Comparison of ENCODE assay signal across 15 cellular contexts in the genomic region with DNA sequence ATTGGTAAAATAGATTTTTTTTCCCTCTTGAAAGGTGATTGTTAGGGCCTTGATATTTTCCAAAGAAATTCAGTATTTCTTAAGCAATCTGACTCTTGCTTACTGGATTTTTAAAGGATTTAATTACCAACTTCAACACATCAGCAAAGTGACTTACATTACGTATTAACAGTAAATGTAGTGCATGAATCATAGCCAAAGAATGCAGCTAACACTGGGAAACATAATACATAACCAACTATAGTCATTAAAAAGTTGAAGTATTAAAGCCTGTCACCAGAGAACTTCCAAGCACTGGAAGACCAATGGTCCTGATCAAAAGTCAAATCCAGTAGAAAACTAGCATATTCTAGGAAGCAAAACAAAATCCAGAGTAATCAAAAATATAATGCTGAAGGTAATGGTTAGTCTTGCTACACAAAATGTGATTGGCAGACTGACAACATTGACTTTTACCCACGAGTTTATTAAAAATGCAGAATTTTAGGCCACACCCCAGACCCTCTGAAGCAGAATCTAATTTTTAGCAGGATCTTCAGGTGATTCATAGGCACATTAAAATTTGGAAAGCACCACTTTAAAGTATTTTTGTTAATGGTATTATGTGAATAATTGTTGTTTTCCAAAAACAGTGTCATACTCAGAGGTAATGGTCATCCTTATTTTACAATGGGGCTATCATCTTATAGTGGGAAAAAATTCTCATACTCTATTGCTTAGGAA. TPM values are rescaled to one million over a fixed set of nuclear protein-coding genes. Genes with fewer than 3 reads are reported as not detected.
DNase-seq lines count a peak whose midpoint lies in the region; ATAC-seq, FAIRE-seq and TF ChIP-seq lines count a peak whose summit lies in the region.
"Had no signal": no experiment of that assay in that cellular context is flagged by ENCODE, and none has a peak within 500 bp of the region (broad histone marks: within the 10 kb centered on the region; RNA-seq: fewer than 3 reads in every experiment).

No MANE protein-coding gene starts in this region.

- FAIRE-seq in D721Med (lab: Jason Lieb, UNC): no peak
- FAIRE-seq: GM18507 had no signal

- H4K20me1 ChIP-seq in PC-9 (ENCODE audit: insufficient read depth): no peaks in the 10 kb centered on the region

- CTCF ChIA-PET in PC-9 (lab: Charles Lee): no interaction called here

- no peak overlapping the region for H2AFZ ChIP-seq in PC-9

- H3K9me2 ChIP-seq in PC-9 (ENCODE audit: insufficient read depth): no peaks in the 10 kb centered on the region

- H3K27ac ChIP-seq in PC-9: peak overlapping the region; percentile 33
- H3K27ac ChIP-seq in esophagus muscularis mucosa (replicated peaks in 1 of 4): peak overlapping the region in 3 of 4 donors; percentile 40 to 64 (median 43)

- ATAC-seq in omental fat pad (ENCODE audit: low FRiP score): peak; percentile 74
- ATAC-seq: activated CD4-positive, alpha-beta T cell treated with anti-CD3 and anti-CD28 coated beads for 36 hours; naive thymus-derived CD8-positive, alpha-beta T cell had no signal

- H3K79me2 ChIP-seq in PC-9 (ENCODE audit: low read depth): no peaks in the 10 kb centered on the region

- H3K36me3 ChIP-seq in PC-9 (ENCODE audit: low read depth) (no peaks in the 10 kb centered on the region), esophagus muscularis mucosa (no peaks in the 10 kb centered on the region)

- BruUV-seq in PC-9 (replicated peaks; lab: Mats Ljungman, UMichigan): no TSS peak

- H3K9me3 ChIP-seq in PC-9 (ENCODE audit: insufficient read depth, low read depth) (no peaks in the 10 kb centered on the region), esophagus muscularis mucosa (no peaks in the 10 kb centered on the region)

- intact Hi-C loops in PC-9 (cut with micrococcal nuclease; ENCODE audit: unreplicated experiment): no loop called here
- intact Hi-C loops in esophagus muscularis mucosa (cut with DNase I): no loop called here

- TF ChIP-seq POLR2A in esophagus muscularis mucosa (IDR thresholded peaks at IDR 0.05; ENCODE audit: low read depth): no peak

- no peak overlapping the region for H3K4me2 ChIP-seq in PC-9

- 33% methylated on average over 2 of the region's 2 CpGs for WGBS in esophagus muscularis mucosa

- DNase-seq in COLO829 (ENCODE audit: low spot score): peak; percentile 35
- peak in 1 of 2 experiments; percentile 68 for DNase-seq in PC-9
- no peak for DNase-seq in esophagus muscularis mucosa (ENCODE audit: extremely low spot score)
- no peak for DNase-seq in omental fat pad (ENCODE audit: low spot score)
- no peak for DNase-seq in NCI-H69 (lab: John Stamatoyannopoulos, UW)
- no peak for DNase-seq in anterior cingulate cortex (lab: John Stamatoyannopoulos, UW)
- DNase-seq in NCI-H1092 treated with DMSO at 0.1 percent for 48 hours (lab: John Stamatoyannopoulos, UW): no peak
- no peak for DNase-seq in D721Med (ENCODE audit: insufficient read length, low spot score)
- DNase-seq: activated CD4-positive, alpha-beta T cell treated with anti-CD3 and anti-CD28 coated beads for 36 hours; activated effector memory CD4-positive, alpha-beta T cell treated with Interleukin-2 at 50 U/mL for 16 hours; naive thymus-derived CD8-positive, alpha-beta T cell; NCI-H2107; SHP77; stimulated activated CD4-positive, alpha-beta T cell treated with anti-CD3 and anti-CD28 coated beads, Interleukin-15, amount 100 ng/mL, for 24 hours had no signal

- no peaks in the 10 kb centered on the region for H3F3A ChIP-seq in PC-9 (ENCODE audit: insufficient read depth, low read depth)

- POLR2A ChIA-PET in PC-9 (lab: Charles Lee; ENCODE audit: unreplicated experiment): interaction anchor here (0.7 kb wide), 1 partner anchor 1181 kb away, joined by 11 read pairs; no protein-coding TSS in a partner anchor

- 0 out of 2 replicates have a peak, but pooled peaks cover 8% of the 10 kb centered on the region for H3K4me1 ChIP-seq in PC-9 (replicated peaks; ENCODE audit: insufficient read depth)
- peaks cover 6 to 45% (median 25%) of the 10 kb centered on the region in 4 donors for H3K4me1 ChIP-seq in esophagus muscularis mucosa

- no peak for TF ChIP-seq EP300 in esophagus muscularis mucosa (IDR thresholded peaks at IDR 0.05)

- H3K27me3 ChIP-seq in PC-9 (ENCODE audit: insufficient read depth, low read depth): no peaks in the 10 kb centered on the region
- no peaks in the 10 kb centered on the region for H3K27me3 ChIP-seq in esophagus muscularis mucosa

- no peak overlapping the region for H3K4me3 ChIP-seq in PC-9
- no peak overlapping the region for H3K4me3 ChIP-seq in esophagus muscularis mucosa

- no peak for TF ChIP-seq CTCF in PC-9 (conservative IDR thresholded peaks at IDR 0.05)
- no peak for TF ChIP-seq CTCF in esophagus muscularis mucosa (IDR thresholded peaks at IDR 0.05)
- no peak for TF ChIP-seq CTCF in omental fat pad (IDR thresholded peaks at IDR 0.05)
- no peak for TF ChIP-seq CTCF in D721Med (IDR thresholded peaks at IDR 0.05; ENCODE audit: insufficient read depth, missing control alignments)

RNA-seq across cellular contexts. Expression of gene CAVIN2, which starts 31.8 kb away (rescaled TPM):
- total RNA-seq in PC-9 (2021) (2.3 and 2.5 TPM in 2 replicates), esophagus muscularis mucosa (100 to 1,000 TPM in 3 of 4 donors, 10 to 100 TPM in 1; 90.6 to 179 (median 120) TPM), omental fat pad (100 to 1,000 TPM in 1 of 4 donors, 10 to 100 TPM in 3; 45.3 to 194 (median 64.2) TPM)
- total RNA-seq: activated CD4-positive, alpha-beta T cell treated with anti-CD3 and anti-CD28 coated beads for 36 hours; naive thymus-derived CD8-positive, alpha-beta T cell had no signal

Comparison
In these comparisons a context has a peak if more than half of its experiments do, and no peak if none do; other contexts are left out.
1. RNA of gene CAVIN2, which starts 31.8 kb away (total RNA-seq): 90.6 to 179 TPM in esophagus muscularis mucosa and 45.3 to 194 TPM in omental fat pad; 2.3 to 2.5 TPM in PC-9; every median in the first group is over 10 times any median in the second.